ENCODE assay signal across 25 cellular contexts in the genomic region with DNA sequence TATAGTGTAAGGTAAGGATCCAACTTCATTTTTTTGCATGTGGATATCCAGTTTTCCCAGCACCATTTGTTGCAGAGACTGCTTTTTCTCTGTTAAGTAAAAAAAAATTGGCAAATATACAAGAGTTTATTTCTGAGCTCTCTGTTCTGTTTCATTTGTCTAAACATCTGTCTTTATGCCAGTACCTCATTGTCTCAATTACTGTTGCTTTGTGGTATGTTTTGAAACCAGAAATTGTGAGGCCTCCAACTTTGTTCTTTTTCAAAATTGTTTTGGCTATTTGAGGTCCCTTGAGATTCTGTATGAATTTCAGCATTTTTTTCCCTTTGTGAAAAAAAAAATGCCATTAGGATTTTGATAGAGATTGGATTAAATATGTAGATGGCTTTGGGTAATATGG.
"Had no signal": no experiment of that assay in that cellular context is flagged by ENCODE, and none has a peak within 500 bp of the region (broad histone marks: within the 10 kb centered on the region; RNA-seq: fewer than 3 reads in every experiment).

No MANE protein-coding gene starts in this region.

- H3K27ac ChIP-seq: brain microvascular endothelial cell, cardiac muscle cell, SJCRH30, SK-N-MC had no signal

- H3K36me3 ChIP-seq: brain microvascular endothelial cell, cardiac muscle cell, SJCRH30 had no signal

- DNase-seq: activated CD4-positive, alpha-beta T cell treated with anti-CD3 and anti-CD28 coated beads for 36 hours; activated CD4-positive, alpha-beta T cell treated with anti-CD3 and anti-CD28 coated beads, Interleukin-2, amount 10 ng/mL, durations not matched to agents 7 days and 5 days; activated CD4-positive, alpha-beta T cell treated with anti-CD3 and anti-CD28 coated beads, Interleukin-2, amount 50 U/mL, for 48 hours; activated CD8-positive, alpha-beta memory T cell treated with anti-CD3 and anti-CD28 coated beads, Interleukin-2, amount 50 U/mL, for 4 hours; activated gamma-delta T cell treated with Interleukin-2 at 50 U/mL for 16 hours; activated naive CD4-positive, alpha-beta T cell treated with anti-CD3 and anti-CD28 coated beads, Interleukin-2, amount 10 ng/mL, durations not matched to agents 7 days and 5 days; activated naive CD8-positive, alpha-beta T cell treated with anti-CD3 and anti-CD28 coated beads, Interleukin-2, amount 50 U/mL, for 24 hours; activated T-cell treated with anti-CD3 and anti-CD28 coated beads for 4 hours; activated T-cell treated with anti-CD3 and anti-CD28 coated beads, Interleukin-2, amount 50 U/mL, for 4 hours; anterior cingulate cortex; brain microvascular endothelial cell; NCI-H1048; NCI-H1105 treated with DMSO at 0.1 percent for 48 hours; NCI-H1436; NCI-H1694; NCI-H1930; NCI-H2081 treated with DMSO at 0.1 percent for 48 hours; NCI-H510A treated with DMSO at 0.1 percent for 48 hours; NCI-H526 treated with DMSO at 0.1 percent for 48 hours; NCI-H774; SHP77; SJCRH30 had no signal

- FAIRE-seq: TTC549 had no signal

- H3K4me1 ChIP-seq: SJCRH30 had no signal

- H3K27me3 ChIP-seq: brain microvascular endothelial cell, cardiac muscle cell, SJCRH30 had no signal

- H3K4me3 ChIP-seq: cardiac muscle cell, SJCRH30, SK-N-MC had no signal

- H3K9me3 ChIP-seq: SJCRH30 had no signal
